In the genomic region with DNA sequence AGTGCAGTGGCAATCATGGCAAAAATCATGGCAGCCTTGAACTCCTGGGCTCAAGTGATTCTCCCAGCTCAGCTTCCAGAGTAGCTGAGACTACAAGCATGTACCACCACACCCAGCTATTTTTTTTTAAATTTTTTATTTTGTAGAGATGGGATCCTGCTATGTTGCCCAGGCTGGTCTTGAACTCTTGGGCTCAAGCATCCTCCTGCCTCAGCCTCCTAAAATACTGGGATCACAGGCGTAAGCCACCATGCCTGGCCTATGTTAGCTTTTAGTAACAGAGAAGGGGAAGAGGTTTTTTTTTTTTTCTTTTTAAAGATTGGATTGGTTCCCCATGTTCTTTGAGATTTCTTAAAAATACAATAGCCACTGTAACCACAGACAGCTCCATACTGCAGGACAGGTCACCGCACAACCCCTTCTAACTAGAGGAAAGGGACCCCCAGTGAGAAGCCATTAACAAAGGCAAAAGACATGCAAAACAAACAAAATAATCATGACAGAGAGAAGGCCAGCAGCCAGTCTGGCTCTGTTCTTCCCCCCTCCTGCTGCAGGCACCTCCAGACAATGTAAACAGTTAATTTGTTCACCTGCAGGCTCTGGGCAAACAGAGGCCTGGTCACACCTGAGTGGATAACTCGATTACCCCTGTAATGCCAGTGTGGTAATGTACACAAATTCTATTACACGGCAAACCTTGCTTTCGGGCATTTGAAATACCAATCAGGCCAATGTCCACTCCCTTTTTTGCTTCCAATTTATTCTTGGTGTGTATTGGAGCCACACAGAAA, we compare ENCODE assay signal across 3 cellular contexts.
A peak's percentile ranks its signal among the peaks of the same experiment; 100 is the strongest.
TF ChIP-seq lines count a peak whose summit lies in the region.

No MANE protein-coding gene starts in this region.

TF ChIP-seq in HEK293T, 16 proteins besides CTCF, POLR2A, EP300 and RAD21:
- TF ChIP-seq LEF1 (IDR thresholded peaks at IDR 0.05; ENCODE audit: borderline replicate concordance) (no peak), TARDBP (IDR thresholded peaks at IDR 0.05) (no peak), ZNF384 (IDR thresholded peaks at IDR 0.05) (0 out of 2 replicates have a peak, but pooled peaks have one; percentile 44)

TF ChIP-seq in H1, 55 proteins besides CTCF, POLR2A, EP300 and RAD21 (continues in another document):
- TF ChIP-seq TAF7 (optimal IDR thresholded peaks at IDR 0.05; ENCODE audit: borderline replicate concordance, low read depth, low read length) (no peak), HDAC2 (IDR thresholded peaks at IDR 0.05; ENCODE audit: borderline replicate concordance in 1 of 2, low read depth in 2 of 2, low read length in 2 of 2) (peak; percentile 51 to 90; a peak in 1 of 4 replicates), BRCA1 (IDR thresholded peaks at IDR 0.05; ENCODE audit: low read depth, low read length) (no peak), CBX5 (IDR thresholded peaks at IDR 0.05; ENCODE audit: low read depth, low read length) (no peak), GABPA (IDR thresholded peaks at IDR 0.05; ENCODE audit: borderline replicate concordance, insufficient read depth, low read length) (no peak), KDM1A (IDR thresholded peaks at IDR 0.05; ENCODE audit: borderline replicate concordance, low read length) (peak; percentile 95), BCL11A (IDR thresholded peaks at IDR 0.05; ENCODE audit: low read depth in 2 of 2, low read length in 2 of 2) (peak in 1 of 2 experiments; percentile 30)
- TF ChIP-seq, protein P1, sequence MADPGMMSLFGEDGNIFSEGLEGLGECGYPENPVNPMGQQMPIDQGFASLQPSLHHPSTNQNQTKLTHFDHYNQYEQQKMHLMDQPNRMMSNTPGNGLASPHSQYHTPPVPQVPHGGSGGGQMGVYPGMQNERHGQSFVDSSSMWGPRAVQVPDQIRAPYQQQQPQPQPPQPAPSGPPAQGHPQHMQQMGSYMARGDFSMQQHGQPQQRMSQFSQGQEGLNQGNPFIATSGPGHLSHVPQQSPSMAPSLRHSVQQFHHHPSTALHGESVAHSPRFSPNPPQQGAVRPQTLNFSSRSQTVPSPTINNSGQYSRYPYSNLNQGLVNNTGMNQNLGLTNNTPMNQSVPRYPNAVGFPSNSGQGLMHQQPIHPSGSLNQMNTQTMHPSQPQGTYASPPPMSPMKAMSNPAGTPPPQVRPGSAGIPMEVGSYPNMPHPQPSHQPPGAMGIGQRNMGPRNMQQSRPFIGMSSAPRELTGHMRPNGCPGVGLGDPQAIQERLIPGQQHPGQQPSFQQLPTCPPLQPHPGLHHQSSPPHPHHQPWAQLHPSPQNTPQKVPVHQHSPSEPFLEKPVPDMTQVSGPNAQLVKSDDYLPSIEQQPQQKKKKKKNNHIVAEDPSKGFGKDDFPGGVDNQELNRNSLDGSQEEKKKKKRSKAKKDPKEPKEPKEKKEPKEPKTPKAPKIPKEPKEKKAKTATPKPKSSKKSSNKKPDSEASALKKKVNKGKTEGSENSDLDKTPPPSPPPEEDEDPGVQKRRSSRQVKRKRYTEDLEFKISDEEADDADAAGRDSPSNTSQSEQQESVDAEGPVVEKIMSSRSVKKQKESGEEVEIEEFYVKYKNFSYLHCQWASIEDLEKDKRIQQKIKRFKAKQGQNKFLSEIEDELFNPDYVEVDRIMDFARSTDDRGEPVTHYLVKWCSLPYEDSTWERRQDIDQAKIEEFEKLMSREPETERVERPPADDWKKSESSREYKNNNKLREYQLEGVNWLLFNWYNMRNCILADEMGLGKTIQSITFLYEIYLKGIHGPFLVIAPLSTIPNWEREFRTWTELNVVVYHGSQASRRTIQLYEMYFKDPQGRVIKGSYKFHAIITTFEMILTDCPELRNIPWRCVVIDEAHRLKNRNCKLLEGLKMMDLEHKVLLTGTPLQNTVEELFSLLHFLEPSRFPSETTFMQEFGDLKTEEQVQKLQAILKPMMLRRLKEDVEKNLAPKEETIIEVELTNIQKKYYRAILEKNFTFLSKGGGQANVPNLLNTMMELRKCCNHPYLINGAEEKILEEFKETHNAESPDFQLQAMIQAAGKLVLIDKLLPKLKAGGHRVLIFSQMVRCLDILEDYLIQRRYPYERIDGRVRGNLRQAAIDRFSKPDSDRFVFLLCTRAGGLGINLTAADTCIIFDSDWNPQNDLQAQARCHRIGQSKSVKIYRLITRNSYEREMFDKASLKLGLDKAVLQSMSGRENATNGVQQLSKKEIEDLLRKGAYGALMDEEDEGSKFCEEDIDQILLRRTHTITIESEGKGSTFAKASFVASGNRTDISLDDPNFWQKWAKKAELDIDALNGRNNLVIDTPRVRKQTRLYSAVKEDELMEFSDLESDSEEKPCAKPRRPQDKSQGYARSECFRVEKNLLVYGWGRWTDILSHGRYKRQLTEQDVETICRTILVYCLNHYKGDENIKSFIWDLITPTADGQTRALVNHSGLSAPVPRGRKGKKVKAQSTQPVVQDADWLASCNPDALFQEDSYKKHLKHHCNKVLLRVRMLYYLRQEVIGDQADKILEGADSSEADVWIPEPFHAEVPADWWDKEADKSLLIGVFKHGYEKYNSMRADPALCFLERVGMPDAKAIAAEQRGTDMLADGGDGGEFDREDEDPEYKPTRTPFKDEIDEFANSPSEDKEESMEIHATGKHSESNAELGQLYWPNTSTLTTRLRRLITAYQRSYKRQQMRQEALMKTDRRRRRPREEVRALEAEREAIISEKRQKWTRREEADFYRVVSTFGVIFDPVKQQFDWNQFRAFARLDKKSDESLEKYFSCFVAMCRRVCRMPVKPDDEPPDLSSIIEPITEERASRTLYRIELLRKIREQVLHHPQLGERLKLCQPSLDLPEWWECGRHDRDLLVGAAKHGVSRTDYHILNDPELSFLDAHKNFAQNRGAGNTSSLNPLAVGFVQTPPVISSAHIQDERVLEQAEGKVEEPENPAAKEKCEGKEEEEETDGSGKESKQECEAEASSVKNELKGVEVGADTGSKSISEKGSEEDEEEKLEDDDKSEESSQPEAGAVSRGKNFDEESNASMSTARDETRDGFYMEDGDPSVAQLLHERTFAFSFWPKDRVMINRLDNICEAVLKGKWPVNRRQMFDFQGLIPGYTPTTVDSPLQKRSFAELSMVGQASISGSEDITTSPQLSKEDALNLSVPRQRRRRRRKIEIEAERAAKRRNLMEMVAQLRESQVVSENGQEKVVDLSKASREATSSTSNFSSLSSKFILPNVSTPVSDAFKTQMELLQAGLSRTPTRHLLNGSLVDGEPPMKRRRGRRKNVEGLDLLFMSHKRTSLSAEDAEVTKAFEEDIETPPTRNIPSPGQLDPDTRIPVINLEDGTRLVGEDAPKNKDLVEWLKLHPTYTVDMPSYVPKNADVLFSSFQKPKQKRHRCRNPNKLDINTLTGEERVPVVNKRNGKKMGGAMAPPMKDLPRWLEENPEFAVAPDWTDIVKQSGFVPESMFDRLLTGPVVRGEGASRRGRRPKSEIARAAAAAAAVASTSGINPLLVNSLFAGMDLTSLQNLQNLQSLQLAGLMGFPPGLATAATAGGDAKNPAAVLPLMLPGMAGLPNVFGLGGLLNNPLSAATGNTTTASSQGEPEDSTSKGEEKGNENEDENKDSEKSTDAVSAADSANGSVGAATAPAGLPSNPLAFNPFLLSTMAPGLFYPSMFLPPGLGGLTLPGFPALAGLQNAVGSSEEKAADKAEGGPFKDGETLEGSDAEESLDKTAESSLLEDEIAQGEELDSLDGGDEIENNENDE (IDR thresholded peaks at IDR 0.05; ENCODE audit: insufficient replicate concordance, low read length): peak; percentile 84
- TF ChIP-seq, protein P2, sequence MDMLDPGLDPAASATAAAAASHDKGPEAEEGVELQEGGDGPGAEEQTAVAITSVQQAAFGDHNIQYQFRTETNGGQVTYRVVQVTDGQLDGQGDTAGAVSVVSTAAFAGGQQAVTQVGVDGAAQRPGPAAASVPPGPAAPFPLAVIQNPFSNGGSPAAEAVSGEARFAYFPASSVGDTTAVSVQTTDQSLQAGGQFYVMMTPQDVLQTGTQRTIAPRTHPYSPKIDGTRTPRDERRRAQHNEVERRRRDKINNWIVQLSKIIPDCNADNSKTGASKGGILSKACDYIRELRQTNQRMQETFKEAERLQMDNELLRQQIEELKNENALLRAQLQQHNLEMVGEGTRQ (IDR thresholded peaks at IDR 0.05; ENCODE audit: low read length): no peak
- TF ChIP-seq, protein P3, sequence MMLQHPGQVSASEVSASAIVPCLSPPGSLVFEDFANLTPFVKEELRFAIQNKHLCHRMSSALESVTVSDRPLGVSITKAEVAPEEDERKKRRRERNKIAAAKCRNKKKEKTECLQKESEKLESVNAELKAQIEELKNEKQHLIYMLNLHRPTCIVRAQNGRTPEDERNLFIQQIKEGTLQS (IDR thresholded peaks at IDR 0.05; ENCODE audit: insufficient read depth, low read depth, low read length): no peak

TF ChIP-seq in SK-N-SH, 30 proteins besides CTCF, POLR2A, EP300 and RAD21:
- TF ChIP-seq, protein P4, sequence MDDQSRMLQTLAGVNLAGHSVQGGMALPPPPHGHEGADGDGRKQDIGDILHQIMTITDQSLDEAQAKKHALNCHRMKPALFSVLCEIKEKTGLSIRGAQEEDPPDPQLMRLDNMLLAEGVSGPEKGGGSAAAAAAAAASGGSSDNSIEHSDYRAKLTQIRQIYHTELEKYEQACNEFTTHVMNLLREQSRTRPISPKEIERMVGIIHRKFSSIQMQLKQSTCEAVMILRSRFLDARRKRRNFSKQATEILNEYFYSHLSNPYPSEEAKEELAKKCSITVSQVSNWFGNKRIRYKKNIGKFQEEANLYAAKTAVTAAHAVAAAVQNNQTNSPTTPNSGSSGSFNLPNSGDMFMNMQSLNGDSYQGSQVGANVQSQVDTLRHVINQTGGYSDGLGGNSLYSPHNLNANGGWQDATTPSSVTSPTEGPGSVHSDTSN (IDR thresholded peaks at IDR 0.05): no peak
- TF ChIP-seq TCF12 (IDR thresholded peaks at IDR 0.05): no peak
- TF ChIP-seq SMC3 (IDR thresholded peaks at IDR 0.05; ENCODE audit: low read depth, low read length): no peak
- TF ChIP-seq FOSL2 (IDR thresholded peaks at IDR 0.05; ENCODE audit: borderline replicate concordance, low read depth): no peak
- TF ChIP-seq, protein P5, sequence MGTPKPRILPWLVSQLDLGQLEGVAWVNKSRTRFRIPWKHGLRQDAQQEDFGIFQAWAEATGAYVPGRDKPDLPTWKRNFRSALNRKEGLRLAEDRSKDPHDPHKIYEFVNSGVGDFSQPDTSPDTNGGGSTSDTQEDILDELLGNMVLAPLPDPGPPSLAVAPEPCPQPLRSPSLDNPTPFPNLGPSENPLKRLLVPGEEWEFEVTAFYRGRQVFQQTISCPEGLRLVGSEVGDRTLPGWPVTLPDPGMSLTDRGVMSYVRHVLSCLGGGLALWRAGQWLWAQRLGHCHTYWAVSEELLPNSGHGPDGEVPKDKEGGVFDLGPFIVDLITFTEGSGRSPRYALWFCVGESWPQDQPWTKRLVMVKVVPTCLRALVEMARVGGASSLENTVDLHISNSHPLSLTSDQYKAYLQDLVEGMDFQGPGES (IDR thresholded peaks at IDR 0.05; ENCODE audit: low read depth, low read length): no peak
- TF ChIP-seq TEAD4 (IDR thresholded peaks at IDR 0.05; ENCODE audit: borderline replicate concordance, insufficient read depth): no peak
- TF ChIP-seq TAF1 (IDR thresholded peaks at IDR 0.05; ENCODE audit: borderline replicate concordance, low read depth, low read length): no peak
- TF ChIP-seq CHD2 (IDR thresholded peaks at IDR 0.05; ENCODE audit: low read length, partially characterized antibody): no peak
- no peak for TF ChIP-seq NFIC (IDR thresholded peaks at IDR 0.05; ENCODE audit: borderline replicate concordance)
- TF ChIP-seq, protein P6, sequence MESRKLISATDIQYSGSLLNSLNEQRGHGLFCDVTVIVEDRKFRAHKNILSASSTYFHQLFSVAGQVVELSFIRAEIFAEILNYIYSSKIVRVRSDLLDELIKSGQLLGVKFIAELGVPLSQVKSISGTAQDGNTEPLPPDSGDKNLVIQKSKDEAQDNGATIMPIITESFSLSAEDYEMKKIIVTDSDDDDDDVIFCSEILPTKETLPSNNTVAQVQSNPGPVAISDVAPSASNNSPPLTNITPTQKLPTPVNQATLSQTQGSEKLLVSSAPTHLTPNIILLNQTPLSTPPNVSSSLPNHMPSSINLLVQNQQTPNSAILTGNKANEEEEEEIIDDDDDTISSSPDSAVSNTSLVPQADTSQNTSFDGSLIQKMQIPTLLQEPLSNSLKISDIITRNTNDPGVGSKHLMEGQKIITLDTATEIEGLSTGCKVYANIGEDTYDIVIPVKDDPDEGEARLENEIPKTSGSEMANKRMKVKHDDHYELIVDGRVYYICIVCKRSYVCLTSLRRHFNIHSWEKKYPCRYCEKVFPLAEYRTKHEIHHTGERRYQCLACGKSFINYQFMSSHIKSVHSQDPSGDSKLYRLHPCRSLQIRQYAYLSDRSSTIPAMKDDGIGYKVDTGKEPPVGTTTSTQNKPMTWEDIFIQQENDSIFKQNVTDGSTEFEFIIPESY (IDR thresholded peaks at IDR 0.05; ENCODE audit: borderline replicate concordance, low read depth): no peak
- no peak for TF ChIP-seq SIN3A (IDR thresholded peaks at IDR 0.05; ENCODE audit: borderline replicate concordance, low read depth, low read length)
- TF ChIP-seq, protein P7, sequence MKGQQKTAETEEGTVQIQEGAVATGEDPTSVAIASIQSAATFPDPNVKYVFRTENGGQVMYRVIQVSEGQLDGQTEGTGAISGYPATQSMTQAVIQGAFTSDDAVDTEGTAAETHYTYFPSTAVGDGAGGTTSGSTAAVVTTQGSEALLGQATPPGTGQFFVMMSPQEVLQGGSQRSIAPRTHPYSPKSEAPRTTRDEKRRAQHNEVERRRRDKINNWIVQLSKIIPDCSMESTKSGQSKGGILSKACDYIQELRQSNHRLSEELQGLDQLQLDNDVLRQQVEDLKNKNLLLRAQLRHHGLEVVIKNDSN (IDR thresholded peaks at IDR 0.05; ENCODE audit: borderline replicate concordance, low read depth): no peak
- TF ChIP-seq RXRA (IDR thresholded peaks at IDR 0.05; ENCODE audit: borderline replicate concordance, low read depth): no peak
- TF ChIP-seq, protein P8, sequence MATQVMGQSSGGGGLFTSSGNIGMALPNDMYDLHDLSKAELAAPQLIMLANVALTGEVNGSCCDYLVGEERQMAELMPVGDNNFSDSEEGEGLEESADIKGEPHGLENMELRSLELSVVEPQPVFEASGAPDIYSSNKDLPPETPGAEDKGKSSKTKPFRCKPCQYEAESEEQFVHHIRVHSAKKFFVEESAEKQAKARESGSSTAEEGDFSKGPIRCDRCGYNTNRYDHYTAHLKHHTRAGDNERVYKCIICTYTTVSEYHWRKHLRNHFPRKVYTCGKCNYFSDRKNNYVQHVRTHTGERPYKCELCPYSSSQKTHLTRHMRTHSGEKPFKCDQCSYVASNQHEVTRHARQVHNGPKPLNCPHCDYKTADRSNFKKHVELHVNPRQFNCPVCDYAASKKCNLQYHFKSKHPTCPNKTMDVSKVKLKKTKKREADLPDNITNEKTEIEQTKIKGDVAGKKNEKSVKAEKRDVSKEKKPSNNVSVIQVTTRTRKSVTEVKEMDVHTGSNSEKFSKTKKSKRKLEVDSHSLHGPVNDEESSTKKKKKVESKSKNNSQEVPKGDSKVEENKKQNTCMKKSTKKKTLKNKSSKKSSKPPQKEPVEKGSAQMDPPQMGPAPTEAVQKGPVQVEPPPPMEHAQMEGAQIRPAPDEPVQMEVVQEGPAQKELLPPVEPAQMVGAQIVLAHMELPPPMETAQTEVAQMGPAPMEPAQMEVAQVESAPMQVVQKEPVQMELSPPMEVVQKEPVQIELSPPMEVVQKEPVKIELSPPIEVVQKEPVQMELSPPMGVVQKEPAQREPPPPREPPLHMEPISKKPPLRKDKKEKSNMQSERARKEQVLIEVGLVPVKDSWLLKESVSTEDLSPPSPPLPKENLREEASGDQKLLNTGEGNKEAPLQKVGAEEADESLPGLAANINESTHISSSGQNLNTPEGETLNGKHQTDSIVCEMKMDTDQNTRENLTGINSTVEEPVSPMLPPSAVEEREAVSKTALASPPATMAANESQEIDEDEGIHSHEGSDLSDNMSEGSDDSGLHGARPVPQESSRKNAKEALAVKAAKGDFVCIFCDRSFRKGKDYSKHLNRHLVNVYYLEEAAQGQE (IDR thresholded peaks at IDR 0.05; ENCODE audit: low read depth, low read length): no peak
- TF ChIP-seq, protein P2 (IDR thresholded peaks at IDR 0.05; ENCODE audit: borderline replicate concordance, low read depth, low read length): no peak
- no peak for TF ChIP-seq POLR2AphosphoS5 (IDR thresholded peaks at IDR 0.05; ENCODE audit: low read depth, low read length)
